13 cellular contexts compared by ENCODE assay signal in the genomic region with DNA sequence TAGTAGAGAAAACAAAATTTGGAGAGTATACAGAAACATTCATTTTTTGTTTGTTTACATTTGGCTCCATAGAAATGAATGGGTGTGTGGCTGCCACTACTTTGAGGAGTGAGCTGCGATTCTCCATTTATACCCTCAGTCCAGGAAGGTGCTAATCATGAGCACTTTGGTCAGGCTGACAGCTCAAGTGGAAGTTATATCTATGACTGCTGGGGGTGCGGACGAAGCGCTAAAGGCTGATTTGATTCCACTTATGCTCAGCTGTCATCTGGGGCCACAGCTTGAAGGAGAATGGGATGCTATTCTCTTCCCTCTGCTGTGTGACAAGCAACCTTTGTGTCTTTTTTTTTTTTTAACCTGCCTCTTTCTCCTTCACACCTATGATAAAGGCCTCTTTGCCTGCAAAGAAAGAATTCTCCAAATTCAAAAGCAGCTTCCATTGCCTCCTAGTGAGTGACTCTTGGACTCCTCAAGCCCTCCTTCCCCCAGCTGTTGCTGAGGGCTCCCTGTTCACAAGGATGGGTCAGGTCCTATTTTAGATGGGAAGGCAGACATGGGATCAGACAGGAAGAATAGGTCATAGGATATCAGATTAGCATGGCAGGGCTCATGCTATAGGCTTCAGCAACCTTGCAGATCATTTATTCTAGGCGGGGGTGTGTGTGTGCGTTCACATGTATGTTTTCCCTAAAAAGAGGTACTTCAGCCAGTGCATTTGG.
"Had no signal": no experiment of that assay in that cellular context is flagged by ENCODE, and none has a peak within 500 bp of the region (broad histone marks: within the 10 kb centered on the region; RNA-seq: fewer than 3 reads in every experiment).

No MANE protein-coding gene starts in this region.

- DNase-seq: activated CD4-positive, alpha-beta T cell treated with anti-CD3 and anti-CD28 coated beads for 1 hour; activated CD4-positive, alpha-beta T cell treated with anti-CD3 and anti-CD28 coated beads, Interleukin-2, amount 50 U/mL, for 48 hours; activated CD8-positive, alpha-beta memory T cell treated with anti-CD3 and anti-CD28 coated beads, Interleukin-2, amount 10 ng/mL, durations not matched to agents 7 days and 5 days; activated effector memory CD4-positive, alpha-beta T cell treated with Interleukin-2 at 50 U/mL for 16 hours; activated T-cell treated with anti-CD3 and anti-CD28 coated beads, Interleukin-2, amount 50 U/mL, for 24 hours; amygdala; brain microvascular endothelial cell; dermis blood vessel endothelial cell; endodermal cell; small intestine had no signal

- H3K36me3 ChIP-seq: brain microvascular endothelial cell, pancreas, tibial nerve, vagina had no signal

- H3K27me3 ChIP-seq: brain microvascular endothelial cell, pancreas, tibial nerve, vagina had no signal

- H3K4me3 ChIP-seq: pancreas, tibial nerve, vagina had no signal

- H3K9me3 ChIP-seq: pancreas, tibial nerve, vagina had no signal

- H3K27ac ChIP-seq: brain microvascular endothelial cell, pancreas, tibial nerve, vagina had no signal
